ENCODE assay signal across 1 cellular context in the genomic region with DNA sequence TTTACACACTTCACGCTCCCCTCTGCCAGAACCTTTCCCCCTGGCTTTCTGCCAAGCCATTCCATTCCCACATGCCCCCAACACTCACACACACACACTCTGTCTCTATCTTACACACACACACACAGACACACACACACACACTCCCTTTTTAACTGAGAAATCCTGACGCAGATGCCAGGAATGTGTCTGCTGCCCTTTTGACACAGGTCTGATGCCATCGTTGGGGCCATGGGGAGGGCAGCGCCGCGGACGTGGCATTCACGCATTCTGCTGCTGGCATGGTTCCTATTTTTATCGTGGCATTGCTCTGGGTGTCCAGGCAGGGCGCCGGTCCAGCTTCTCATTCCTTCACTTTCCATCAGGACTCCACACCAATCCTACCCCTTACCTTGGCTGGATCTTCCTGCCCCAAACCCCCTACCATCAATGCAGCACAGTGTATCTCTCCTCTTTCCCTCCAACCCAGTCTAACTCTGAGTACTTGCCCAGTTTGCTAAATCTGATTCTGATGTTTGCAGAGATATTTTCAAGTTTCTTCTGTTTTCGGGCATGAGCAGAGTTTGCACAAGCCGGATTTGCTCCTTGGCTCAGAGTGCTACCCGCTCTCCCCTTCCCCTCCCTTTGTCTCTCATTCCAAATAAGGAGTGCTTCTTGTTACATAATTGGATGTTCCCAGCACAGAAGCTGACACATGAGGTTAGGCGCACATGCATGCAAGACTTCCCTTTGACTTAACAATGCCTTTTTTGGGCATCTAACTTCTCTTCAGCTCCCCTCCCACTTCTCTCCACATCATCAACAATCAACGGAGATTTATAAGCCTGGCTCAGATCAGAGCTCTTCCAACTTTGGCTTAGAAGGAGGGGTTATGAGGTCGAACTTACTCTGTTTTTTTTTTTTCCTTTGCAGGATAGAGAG.
TF ChIP-seq lines count a peak whose summit lies in the region.

No MANE protein-coding gene starts in this region.

TF ChIP-seq in A549, 52 proteins besides CTCF, POLR2A, EP300 and RAD21:
- TF ChIP-seq HDAC2 (IDR thresholded peaks at IDR 0.05) (no peak), GATA3 (IDR thresholded peaks at IDR 0.05; ENCODE audit: borderline replicate concordance) (peak; percentile 79), RARB (CRISPR knock-in tag; IDR thresholded peaks at IDR 0.05) (peak; percentile 85; the same call in 1 of the 2 replicates), ZFP36 (IDR thresholded peaks at IDR 0.05; ENCODE audit: borderline replicate concordance, partially characterized antibody) (peak; percentile 75), FOSL2 (IDR thresholded peaks at IDR 0.05) (no peak), FOSL2 (CRISPR knock-in tag; IDR thresholded peaks at IDR 0.05) (peak; percentile 56), FOXS1 (CRISPR knock-in tag; IDR thresholded peaks at IDR 0.05) (no peak), NPAS2 (CRISPR knock-in tag; IDR thresholded peaks at IDR 0.05; ENCODE audit: borderline replicate concordance) (no peak), JUN (IDR thresholded peaks at IDR 0.05) (peak in 1 of 2 experiments; percentile 64; a peak in 1 of 5 replicates), CEBPB (IDR thresholded peaks at IDR 0.05) (peak; percentile 9 to 37; a peak in 1 of 4 replicates), CHD4 (IDR thresholded peaks at IDR 0.05; ENCODE audit: borderline replicate concordance) (no peak), JUNB (IDR thresholded peaks at IDR 0.05) (peak; percentile 26; the same call in 1 of the 2 replicates)
- TF ChIP-seq, protein P1, sequence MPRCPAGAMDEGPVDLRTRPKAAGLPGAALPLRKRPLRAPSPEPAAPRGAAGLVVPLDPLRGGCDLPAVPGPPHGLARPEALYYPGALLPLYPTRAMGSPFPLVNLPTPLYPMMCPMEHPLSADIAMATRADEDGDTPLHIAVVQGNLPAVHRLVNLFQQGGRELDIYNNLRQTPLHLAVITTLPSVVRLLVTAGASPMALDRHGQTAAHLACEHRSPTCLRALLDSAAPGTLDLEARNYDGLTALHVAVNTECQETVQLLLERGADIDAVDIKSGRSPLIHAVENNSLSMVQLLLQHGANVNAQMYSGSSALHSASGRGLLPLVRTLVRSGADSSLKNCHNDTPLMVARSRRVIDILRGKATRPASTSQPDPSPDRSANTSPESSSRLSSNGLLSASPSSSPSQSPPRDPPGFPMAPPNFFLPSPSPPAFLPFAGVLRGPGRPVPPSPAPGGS (IDR thresholded peaks at IDR 0.05): 0 out of 3 replicates have a peak, but pooled peaks have one; percentile 21
- TF ChIP-seq, protein P2, sequence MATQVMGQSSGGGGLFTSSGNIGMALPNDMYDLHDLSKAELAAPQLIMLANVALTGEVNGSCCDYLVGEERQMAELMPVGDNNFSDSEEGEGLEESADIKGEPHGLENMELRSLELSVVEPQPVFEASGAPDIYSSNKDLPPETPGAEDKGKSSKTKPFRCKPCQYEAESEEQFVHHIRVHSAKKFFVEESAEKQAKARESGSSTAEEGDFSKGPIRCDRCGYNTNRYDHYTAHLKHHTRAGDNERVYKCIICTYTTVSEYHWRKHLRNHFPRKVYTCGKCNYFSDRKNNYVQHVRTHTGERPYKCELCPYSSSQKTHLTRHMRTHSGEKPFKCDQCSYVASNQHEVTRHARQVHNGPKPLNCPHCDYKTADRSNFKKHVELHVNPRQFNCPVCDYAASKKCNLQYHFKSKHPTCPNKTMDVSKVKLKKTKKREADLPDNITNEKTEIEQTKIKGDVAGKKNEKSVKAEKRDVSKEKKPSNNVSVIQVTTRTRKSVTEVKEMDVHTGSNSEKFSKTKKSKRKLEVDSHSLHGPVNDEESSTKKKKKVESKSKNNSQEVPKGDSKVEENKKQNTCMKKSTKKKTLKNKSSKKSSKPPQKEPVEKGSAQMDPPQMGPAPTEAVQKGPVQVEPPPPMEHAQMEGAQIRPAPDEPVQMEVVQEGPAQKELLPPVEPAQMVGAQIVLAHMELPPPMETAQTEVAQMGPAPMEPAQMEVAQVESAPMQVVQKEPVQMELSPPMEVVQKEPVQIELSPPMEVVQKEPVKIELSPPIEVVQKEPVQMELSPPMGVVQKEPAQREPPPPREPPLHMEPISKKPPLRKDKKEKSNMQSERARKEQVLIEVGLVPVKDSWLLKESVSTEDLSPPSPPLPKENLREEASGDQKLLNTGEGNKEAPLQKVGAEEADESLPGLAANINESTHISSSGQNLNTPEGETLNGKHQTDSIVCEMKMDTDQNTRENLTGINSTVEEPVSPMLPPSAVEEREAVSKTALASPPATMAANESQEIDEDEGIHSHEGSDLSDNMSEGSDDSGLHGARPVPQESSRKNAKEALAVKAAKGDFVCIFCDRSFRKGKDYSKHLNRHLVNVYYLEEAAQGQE (IDR thresholded peaks at IDR 0.05): no peak
- TF ChIP-seq, protein P3, sequence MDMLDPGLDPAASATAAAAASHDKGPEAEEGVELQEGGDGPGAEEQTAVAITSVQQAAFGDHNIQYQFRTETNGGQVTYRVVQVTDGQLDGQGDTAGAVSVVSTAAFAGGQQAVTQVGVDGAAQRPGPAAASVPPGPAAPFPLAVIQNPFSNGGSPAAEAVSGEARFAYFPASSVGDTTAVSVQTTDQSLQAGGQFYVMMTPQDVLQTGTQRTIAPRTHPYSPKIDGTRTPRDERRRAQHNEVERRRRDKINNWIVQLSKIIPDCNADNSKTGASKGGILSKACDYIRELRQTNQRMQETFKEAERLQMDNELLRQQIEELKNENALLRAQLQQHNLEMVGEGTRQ (IDR thresholded peaks at IDR 0.05): no peak
- TF ChIP-seq, protein P4, sequence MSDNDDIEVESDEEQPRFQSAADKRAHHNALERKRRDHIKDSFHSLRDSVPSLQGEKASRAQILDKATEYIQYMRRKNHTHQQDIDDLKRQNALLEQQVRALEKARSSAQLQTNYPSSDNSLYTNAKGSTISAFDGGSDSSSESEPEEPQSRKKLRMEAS (IDR thresholded peaks at IDR 0.05): peak; percentile 15; the same call in 1 of the 2 replicates
